23 cellular contexts compared by ENCODE assay signal in genomic region chr12:53073881-53074280, GRCh38. TPM values are rescaled to one million over a fixed set of nuclear protein-coding genes. Genes with fewer than 3 reads are reported as not detected.
DNase-seq lines count a peak whose midpoint lies in the region; ATAC-seq, FAIRE-seq and TF ChIP-seq lines count a peak whose summit lies in the region.
"Had no signal": no experiment of that assay in that cellular context is flagged by ENCODE, and none has a peak within 500 bp of the region (broad histone marks: within the 10 kb centered on the region; RNA-seq: fewer than 3 reads in every experiment).

No MANE protein-coding gene starts in this region.

- H3K27me3 Mint-ChIP-seq in CD14-positive monocyte (ENCODE audit: low read depth in 3 of 3), result no peaks in the 10 kb centered on the region
- H3K27me3 Mint-ChIP-seq in activated CD4-positive, alpha-beta T cell treated with anti-CD3 and anti-CD28 coated beads, Interleukin-2, amount 10 ng/mL, durations not matched to agents 24 days and 14 days, result no peaks in the 10 kb centered on the region
- H3K27me3 Mint-ChIP-seq: naive thymus-derived CD4-positive, alpha-beta T cell had no signal

- H3K36me3 Mint-ChIP-seq in CD14-positive monocyte, result peaks cover 78 to 83% of the 10 kb centered on the region in 2 donors
- H3K36me3 Mint-ChIP-seq in activated CD4-positive, alpha-beta T cell treated with anti-CD3 and anti-CD28 coated beads, Interleukin-2, amount 10 ng/mL, durations not matched to agents 24 days and 14 days (ENCODE audit: low read depth), result peaks cover 47% of the 10 kb centered on the region

- H3K9me3 Mint-ChIP-seq in CD14-positive monocyte, result no peaks in the 10 kb centered on the region
- H3K9me3 Mint-ChIP-seq in activated CD4-positive, alpha-beta T cell treated with anti-CD3 and anti-CD28 coated beads, Interleukin-2, amount 10 ng/mL, durations not matched to agents 24 days and 14 days, result no peaks in the 10 kb centered on the region
- H3K9me3 Mint-ChIP-seq: naive thymus-derived CD4-positive, alpha-beta T cell had no signal

- peaks cover 54% of the 10 kb centered on the region for H3K4me1 Mint-ChIP-seq in CD14-positive monocyte
- peaks cover 15% of the 10 kb centered on the region for H3K4me1 Mint-ChIP-seq in activated CD4-positive, alpha-beta T cell treated with anti-CD3 and anti-CD28 coated beads, Interleukin-2, amount 10 ng/mL, durations not matched to agents 24 days and 14 days

- no peak for FAIRE-seq in small intestine (lab: Jason Lieb, UNC)
- FAIRE-seq: GM12891 had no signal

- no peak overlapping the region for H3K4me3 Mint-ChIP-seq in CD14-positive monocyte
- H3K4me3 Mint-ChIP-seq in activated CD4-positive, alpha-beta T cell treated with anti-CD3 and anti-CD28 coated beads, Interleukin-2, amount 10 ng/mL, durations not matched to agents 24 days and 14 days, result no peak overlapping the region
- H3K4me3 Mint-ChIP-seq: naive thymus-derived CD4-positive, alpha-beta T cell had no signal

- DNase-seq in CD14-positive monocyte (ENCODE audit: low spot score), result no peak
- no peak for DNase-seq in left lung
- DNase-seq in small intestine, result no peak
- no peak for DNase-seq in activated naive CD4-positive, alpha-beta T cell (lab: John Stamatoyannopoulos, UW)
- no peak for DNase-seq in cerebellar cortex (ENCODE audit: low spot score)
- no peak for DNase-seq in GDM1 (lab: John Stamatoyannopoulos, UW)
- DNase-seq in activated CD4-positive, alpha-beta T cell treated with anti-CD3 and anti-CD28 coated beads, Interleukin-2, amount 10 ng/mL, durations not matched to agents 24 days and 14 days, result no peak
- DNase-seq: activated CD4-positive, alpha-beta T cell treated with anti-CD3 and anti-CD28 coated beads, Interleukin-2, amount 50 U/mL, for 4 hours; Caco-2; dermis blood vessel endothelial cell; GM23248; hippocampal formation; left cardiac atrium; naive thymus-derived CD4-positive, alpha-beta T cell; NCI-H187 treated with DMSO at 0.1 percent for 48 hours; NCI-H510A; PC-3; retina; stimulated activated CD4-positive, alpha-beta T cell treated with anti-CD3 and anti-CD28 coated beads, Interleukin-2, amount 100 ng/mL, for 24 hours had no signal

- TF ChIP-seq CTCF in CD14-positive monocyte (IDR thresholded peaks at IDR 0.05) (no peak), VCaP (conservative IDR thresholded peaks at IDR 0.05) (no peak), left lung (IDR thresholded peaks at IDR 0.05) (no peak)

- H3K4me1 ChIP-seq in left lung, result peaks cover 35 to 86% of the 10 kb centered on the region in 2 donors
- peaks cover 0 to 2% of the 10 kb centered on the region in 2 donors for H3K4me1 ChIP-seq in small intestine (ENCODE audit: control insufficient read depth in 2 of 2, insufficient read depth in 1 of 2, low read depth in 1 of 2, low read length in 1 of 2)

- H3K4me3 ChIP-seq in left lung (no peak overlapping the region), small intestine (ENCODE audit: low read depth in 1 of 2, low read length in 2 of 2) (no peak overlapping the region)
- H3K4me3 ChIP-seq: GM23248 had no signal

- WGBS in small intestine, 3 donors, result 61 to 65% (median 62%) methylated on average over 6 of the region's 6 CpGs

- no peaks in the 10 kb centered on the region for H3K9me3 ChIP-seq in left lung
- H3K9me3 ChIP-seq in small intestine (ENCODE audit: control insufficient read depth, low read depth), result no peaks in the 10 kb centered on the region
- H3K9me3 ChIP-seq: Caco-2 had no signal

- peak; percentile 55 for ATAC-seq in left lung
- ATAC-seq: naive thymus-derived CD4-positive, alpha-beta T cell; PC-3 had no signal

- H3K27ac ChIP-seq in VCaP (peak overlapping the region; percentile 31; the same call in 1 of the 2 replicates), left lung (peak overlapping the region in 1 of 2 donors; percentile 70), small intestine (ENCODE audit: low read depth in 1 of 2, low read length in 1 of 2) (peak overlapping the region; percentile 12 to 50)
- H3K27ac ChIP-seq: GM23248 had no signal

- H3K27ac Mint-ChIP-seq in CD14-positive monocyte, result peak overlapping the region in 4 of 7 donors; percentile 10 to 68 (median 16)
- no peak overlapping the region for H3K27ac Mint-ChIP-seq in activated CD4-positive, alpha-beta T cell treated with anti-CD3 and anti-CD28 coated beads, Interleukin-2, amount 10 ng/mL, durations not matched to agents 24 days and 14 days

- peaks cover 0 to 62% of the 10 kb centered on the region in 2 donors for H3K36me3 ChIP-seq in left lung
- peaks cover 4 to 6% of the 10 kb centered on the region in 2 donors for H3K36me3 ChIP-seq in small intestine (ENCODE audit: control insufficient read depth in 2 of 2, insufficient read depth in 2 of 2, low read length in 2 of 2)

- intact Hi-C loops in CD14-positive monocyte (cut with micrococcal nuclease), result no loop called here
- intact Hi-C loops in left lung (cut with DNase I), result no loop called here
- intact Hi-C loops in activated CD4-positive, alpha-beta T cell treated with anti-CD3 and anti-CD28 coated beads, Interleukin-2, amount 10 ng/mL, durations not matched to agents 24 days and 14 days (cut with micrococcal nuclease), result no loop called here

- H3K27me3 ChIP-seq in left lung (no peaks in the 10 kb centered on the region), small intestine (ENCODE audit: control insufficient read depth in 2 of 2, insufficient read depth in 2 of 2, low read length in 2 of 2) (no peaks in the 10 kb centered on the region)

RNA-seq across cellular contexts. Expression of gene SPRYD3, which starts 5.3 kb away (rescaled TPM):
- 10 to 100 TPM; 21.8 to 26.9 TPM for polyA plus RNA-seq in CD14-positive monocyte
- 10 to 100 TPM; 36.4 to 41.4 TPM for total RNA-seq in left lung
- polyA plus RNA-seq in small intestine, result 10 to 100 TPM; 19.7 to 37.6 (median 20.3) TPM
- total RNA-seq in activated CD4-positive, alpha-beta T cell treated with anti-CD3 and anti-CD28 coated beads, Interleukin-2, amount 10 ng/mL, durations not matched to agents 24 days and 14 days, result 35.6 TPM in 2 replicates

RNA-seq across cellular contexts. Expression of gene IGFBP6, which starts 23.6 kb away (rescaled TPM):
- not detected for polyA plus RNA-seq in CD14-positive monocyte
- 10 to 100 TPM; 25.4 to 29.1 TPM for total RNA-seq in left lung
- polyA plus RNA-seq in small intestine, result 100 to 1,000 TPM in 1 of 3 donors, 1 to 10 TPM in 2; 3.4 to 135 (median 8.4) TPM
- total RNA-seq in activated CD4-positive, alpha-beta T cell treated with anti-CD3 and anti-CD28 coated beads, Interleukin-2, amount 10 ng/mL, durations not matched to agents 24 days and 14 days, result not detected in 2 replicates

RNA-seq across cellular contexts. Expression of gene TNS2, which starts 24.0 kb away (rescaled TPM):
- polyA plus RNA-seq in CD14-positive monocyte (under 1 TPM; 0.36 to 0.43 TPM), small intestine (10 to 100 TPM in 2 of 3 donors, 1 to 10 TPM in 1; 5.8 to 52.9 (median 18.4) TPM)
- 100 to 1,000 TPM; 112 to 129 TPM for total RNA-seq in left lung
- 1.8 and 2.3 TPM in 2 replicates for total RNA-seq in activated CD4-positive, alpha-beta T cell treated with anti-CD3 and anti-CD28 coated beads, Interleukin-2, amount 10 ng/mL, durations not matched to agents 24 days and 14 days

RNA-seq across cellular contexts. Expression of gene SOAT2, which starts 29.4 kb away (rescaled TPM):
- polyA plus RNA-seq in CD14-positive monocyte, result not detected
- total RNA-seq in left lung, result not detected
- polyA plus RNA-seq in small intestine, result 10 to 100 TPM in 2 of 3 donors, 1 to 10 TPM in 1; 4.2 to 94.0 (median 77.4) TPM
- not detected in 2 replicates for total RNA-seq in activated CD4-positive, alpha-beta T cell treated with anti-CD3 and anti-CD28 coated beads, Interleukin-2, amount 10 ng/mL, durations not matched to agents 24 days and 14 days
- total RNA-seq: dermis blood vessel endothelial cell, epithelial cell of proximal tubule, GM23248, HT1080, left cardiac atrium had no signal

Comparison
In these comparisons a context has a peak if more than half of its experiments do, and no peak if none do; other contexts are left out.
1. RNA of gene IGFBP6, which starts 23.6 kb away (total RNA-seq): 25.4 to 29.1 TPM in left lung; not detected in activated CD4-positive, alpha-beta T cell treated with anti-CD3 and anti-CD28 coated beads, Interleukin-2, amount 10 ng/mL, durations not matched to agents 24 days and 14 days; every median in the first group is over 10 times any median in the second.
2. RNA of gene TNS2, which starts 24.0 kb away (total RNA-seq): 112 to 129 TPM in left lung; 1.8 to 2.3 TPM in activated CD4-positive, alpha-beta T cell treated with anti-CD3 and anti-CD28 coated beads, Interleukin-2, amount 10 ng/mL, durations not matched to agents 24 days and 14 days; every median in the first group is over 10 times any median in the second.